ENCODE assay signal across 1 cellular context in the genomic region with DNA sequence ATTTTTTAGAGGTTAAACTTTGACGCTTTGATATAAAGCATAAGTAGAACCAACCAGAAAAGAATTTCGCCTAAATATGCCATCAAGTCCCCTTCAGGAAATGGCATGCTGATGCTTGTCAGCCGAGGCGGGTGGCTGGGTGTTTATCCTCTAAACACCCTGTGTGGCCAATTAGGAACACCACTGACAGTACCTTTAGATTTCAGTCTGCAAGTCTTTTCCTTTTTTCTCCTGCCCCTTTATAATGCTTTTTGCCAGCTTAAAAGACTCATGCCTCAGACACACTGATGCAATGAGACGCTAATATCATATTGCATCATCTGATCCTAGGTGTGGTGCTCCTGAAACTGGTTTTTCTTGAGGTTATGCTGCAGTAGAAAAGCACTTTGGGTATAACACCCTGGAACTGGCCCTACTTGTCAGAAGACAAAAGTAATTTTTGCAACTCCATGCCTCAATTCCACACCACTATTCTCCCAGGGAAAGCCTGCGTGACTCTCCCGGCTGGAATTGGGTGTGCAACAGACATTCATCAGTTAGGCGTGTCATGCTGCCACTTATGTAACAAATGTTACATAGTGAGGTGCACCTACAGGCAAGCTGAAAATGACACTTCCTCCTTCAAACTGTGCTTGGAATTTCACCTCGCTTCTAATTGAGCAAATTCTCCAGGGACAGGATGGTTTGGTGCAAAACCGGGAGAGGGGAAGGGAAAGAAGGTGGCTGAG.
TF ChIP-seq lines count a peak whose summit lies in the region.

No MANE protein-coding gene starts in this region.

TF ChIP-seq in H1, 55 proteins besides CTCF, POLR2A, EP300 and RAD21:
- TF ChIP-seq KDM5A (IDR thresholded peaks at IDR 0.05; ENCODE audit: low read length) (no peak), TEAD4 (IDR thresholded peaks at IDR 0.05; ENCODE audit: low read depth, low read length) (peak; percentile 56), CEBPB (IDR thresholded peaks at IDR 0.05; ENCODE audit: low read depth, low read length) (peak; percentile 69)
TF ChIP-seq in H1: peak in this region for 2.
